18 cellular contexts compared by ENCODE assay signal in the genomic region with DNA sequence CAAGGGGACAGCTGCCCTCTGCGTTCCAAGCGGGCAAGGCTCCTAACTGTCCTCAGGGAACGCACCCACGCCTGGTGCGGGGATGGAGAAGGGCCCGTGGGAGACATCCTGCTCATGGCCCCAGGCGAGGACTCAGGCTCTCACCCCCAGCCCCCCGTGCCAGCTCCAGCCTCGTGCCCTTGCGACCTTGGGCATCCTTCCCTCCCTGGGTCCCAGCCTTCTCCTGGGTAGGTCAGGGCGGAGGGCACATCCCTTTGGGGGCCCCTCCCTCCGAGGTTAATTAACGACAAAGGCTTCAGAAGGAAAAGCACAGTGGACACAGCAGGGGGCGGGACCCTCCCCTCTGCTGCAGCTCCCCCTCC. TPM values are rescaled to one million over a fixed set of nuclear protein-coding genes. Genes with fewer than 3 reads are reported as not detected.
DNase-seq lines count a peak whose midpoint lies in the region; ATAC-seq and TF ChIP-seq lines count a peak whose summit lies in the region.
"Had no signal": no experiment of that assay in that cellular context is flagged by ENCODE, and none has a peak within 500 bp of the region (broad histone marks: within the 10 kb centered on the region; RNA-seq: fewer than 3 reads in every experiment).

No MANE protein-coding gene starts in this region.

- peaks cover 14% of the 10 kb centered on the region for H3K27me3 Mint-ChIP-seq in endothelial cell (ENCODE audit: unreplicated experiment)

- intact Hi-C loops in IMR-90 (cut with micrococcal nuclease), result no loop called here

- H3K4me3 Mint-ChIP-seq in endothelial cell (ENCODE audit: unreplicated experiment), result no peak overlapping the region

- no peak overlapping the region for H4K91ac ChIP-seq in IMR-90 (ENCODE audit: insufficient read depth, low read depth, low read length)
- no peak overlapping the region for H4K91ac ChIP-seq in neuronal stem cell (ENCODE audit: low read depth, low read length, poor library complexity)

- POLR2A ChIA-PET in IMR-90 (lab: Charles Lee; ENCODE audit: unreplicated experiment), result no interaction called here

- no TSS peak for BruUV-seq in IMR-90 (replicated peaks; lab: Mats Ljungman, UMichigan)

- H4K20me1 ChIP-seq in BLaER1 (peaks cover 34% of the 10 kb centered on the region), IMR-90 (ENCODE audit: insufficient read depth, low read length) (peaks cover 16% of the 10 kb centered on the region), Karpas-422 (ENCODE audit: insufficient read depth, low read depth, low read length) (no peaks in the 10 kb centered on the region; the same call in 1 of the 2 replicates)

- H3K9me3 Mint-ChIP-seq in endothelial cell (ENCODE audit: unreplicated experiment), result no peaks in the 10 kb centered on the region
- H3K9me3 Mint-ChIP-seq: activated naive CD8-positive, alpha-beta T cell treated with anti-CD3 and anti-CD28 coated beads, Interleukin-2, amount 10 ng/mL, durations not matched to agents 7 days and 5 days had no signal

- H3K9ac ChIP-seq in BLaER1 (0 out of 2 replicates have a peak overlapping the region, but pooled peaks have one; percentile 15), IMR-90 (ENCODE audit: low read depth, low read length) (no peak overlapping the region), endocrine pancreas (ENCODE audit: control insufficient read depth, insufficient read depth, low read length) (peak overlapping the region; percentile 44), neuronal stem cell (ENCODE audit: low read depth, low read length, poor library complexity) (no peak overlapping the region), Karpas-422 (ENCODE audit: low read length) (no peak overlapping the region)

- DNase-seq in IMR-90 (no peak), neuronal stem cell (ENCODE audit: low spot score) (no peak), NCI-H2196 treated with DMSO at 0.1 percent for 48 hours (lab: John Stamatoyannopoulos, UW; ENCODE audit: unreplicated experiment) (no peak), Karpas-422 (no peak), midbrain (lab: John Stamatoyannopoulos, UW) (no peak), endothelial cell (ENCODE audit: low spot score) (no peak)
- DNase-seq: ACHN; activated CD4-positive, alpha-beta T cell treated with anti-CD3 and anti-CD28 coated beads for 4 hours; activated naive CD8-positive, alpha-beta T cell treated with anti-CD3 and anti-CD28 coated beads, Interleukin-2, amount 10 ng/mL, durations not matched to agents 7 days and 5 days; KBM-7; mammary epithelial cell; NCI-H1694; stimulated activated CD4-positive, alpha-beta T cell treated with anti-CD3 and anti-CD28 coated beads, Interleukin-15, amount 100 ng/mL, for 24 hours; stimulated activated CD8-positive, alpha-beta memory T cell treated with anti-CD3 and anti-CD28 coated beads, Interleukin-4, amount 100 ng/mL, for 48 hours had no signal

- H3K4ac ChIP-seq in IMR-90 (ENCODE audit: low read depth, low read length), result no peak overlapping the region
- no peak overlapping the region for H3K4ac ChIP-seq in neuronal stem cell (ENCODE audit: low read length)

- H3K27me3 ChIP-seq in BLaER1, result no peaks in the 10 kb centered on the region; the same call in 1 of the 2 replicates
- no peaks in the 10 kb centered on the region for H3K27me3 ChIP-seq in IMR-90 (ENCODE audit: control insufficient read depth, insufficient read depth, low read length)
- no peaks in the 10 kb centered on the region for H3K27me3 ChIP-seq in endocrine pancreas (ENCODE audit: control insufficient read depth, insufficient read depth, low read length)
- peaks cover 0 to 16% (median 7%) of the 10 kb centered on the region in 3 experiments for H3K27me3 ChIP-seq in neuronal stem cell (ENCODE audit: control insufficient read depth in 3 of 3, insufficient read depth in 3 of 3, low read depth in 1 of 3, low read length in 3 of 3)
- no peaks in the 10 kb centered on the region for H3K27me3 ChIP-seq in Karpas-422 (ENCODE audit: low read length)
- H3K27me3 ChIP-seq: esophagus muscularis mucosa had no signal

- dilution Hi-C loops in IMR-90 (cut with HindIII; ENCODE audit: low sequenced_read_pairs, unreplicated experiment), result no loop called here

- H3K79me1 ChIP-seq in IMR-90 (ENCODE audit: low read depth in 1 of 2, low read length in 2 of 2), result peaks cover 13 to 29% of the 10 kb centered on the region in 2 experiments; a peak in 3 of 4 replicates
- H3K79me1 ChIP-seq in neuronal stem cell (ENCODE audit: low read depth, low read length), result peaks cover 16% of the 10 kb centered on the region

- H3K4me3 ChIP-seq in BLaER1, result no peak overlapping the region
- H3K4me3 ChIP-seq in IMR-90 (ENCODE audit: insufficient read depth, low read depth, low read length), result no peak overlapping the region
- H3K4me3 ChIP-seq in endocrine pancreas (ENCODE audit: control insufficient read depth, insufficient read depth, low read length), result no peak overlapping the region
- no peak overlapping the region for H3K4me3 ChIP-seq in neuronal stem cell (ENCODE audit: low read length in 2 of 2)
- no peak overlapping the region for H3K4me3 ChIP-seq in Karpas-422 (ENCODE audit: low read length)
- H3K4me3 ChIP-seq: esophagus muscularis mucosa had no signal

- no peaks in the 10 kb centered on the region for H3K36me3 Mint-ChIP-seq in endothelial cell (ENCODE audit: low read depth, unreplicated experiment)
- H3K36me3 Mint-ChIP-seq: activated naive CD8-positive, alpha-beta T cell treated with anti-CD3 and anti-CD28 coated beads, Interleukin-2, amount 10 ng/mL, durations not matched to agents 7 days and 5 days had no signal

- H3K4me1 ChIP-seq in BLaER1 (peaks cover 32% of the 10 kb centered on the region), IMR-90 (ENCODE audit: control insufficient read depth, insufficient read depth, low read length) (peaks cover 2% of the 10 kb centered on the region; the same call in 1 of the 2 replicates), endocrine pancreas (ENCODE audit: control insufficient read depth, insufficient read depth, low read length) (no peaks in the 10 kb centered on the region), neuronal stem cell (ENCODE audit: control insufficient read depth in 2 of 2, insufficient read depth in 1 of 2, low read depth in 1 of 2, low read length in 2 of 2) (peaks cover 15 to 17% of the 10 kb centered on the region in 2 donors), Karpas-422 (ENCODE audit: low read length) (peaks cover 25% of the 10 kb centered on the region)

- H2AFZ ChIP-seq in IMR-90 (replicated peaks; ENCODE audit: low read length, poor library complexity) (no peak overlapping the region), neuronal stem cell (ENCODE audit: low read length) (no peak overlapping the region), Karpas-422 (ENCODE audit: low read length) (no peak overlapping the region)

- in situ Hi-C loops in IMR-90 (cut with MboI; ENCODE audit: low sequenced_read_pairs), result no loop called here

- H2BK120ac ChIP-seq in IMR-90 (ENCODE audit: low read depth, low read length) (no peak overlapping the region), neuronal stem cell (ENCODE audit: low read depth, low read length) (no peak overlapping the region)

- H3K14ac ChIP-seq in IMR-90 (replicated peaks; ENCODE audit: low read depth, low read length) (no peak overlapping the region), neuronal stem cell (ENCODE audit: low read length) (peak overlapping the region; percentile 47)

- H3K9me3 ChIP-seq in BLaER1, result no peaks in the 10 kb centered on the region
- no peaks in the 10 kb centered on the region for H3K9me3 ChIP-seq in IMR-90 (ENCODE audit: control insufficient read depth, insufficient read depth, low read length)
- H3K9me3 ChIP-seq in endocrine pancreas (ENCODE audit: control insufficient read depth, low read length), result no peaks in the 10 kb centered on the region
- no peaks in the 10 kb centered on the region for H3K9me3 ChIP-seq in neuronal stem cell (replicated peaks in 1 of 2; ENCODE audit: control insufficient read depth in 2 of 2, insufficient read depth in 1 of 2, low read depth in 1 of 2, low read length in 2 of 2)
- no peaks in the 10 kb centered on the region for H3K9me3 ChIP-seq in Karpas-422 (ENCODE audit: low read length)
- H3K9me3 ChIP-seq: esophagus muscularis mucosa had no signal

- H3K9me1 ChIP-seq in IMR-90 (ENCODE audit: insufficient read depth, low read length), result no peaks in the 10 kb centered on the region

- H2AK9ac ChIP-seq in IMR-90 (replicated peaks; ENCODE audit: low read depth, low read length, poor library complexity), result peak overlapping the region; percentile 39

- no peaks in the 10 kb centered on the region for H3K9me2 ChIP-seq in Karpas-422 (replicated peaks; ENCODE audit: insufficient read depth, low read length)

- ATAC-seq in IMR-90 (ENCODE audit: low read depth), result no peak

- no peak overlapping the region for H3K27ac Mint-ChIP-seq in endothelial cell (ENCODE audit: unreplicated experiment)
- H3K27ac Mint-ChIP-seq: activated naive CD8-positive, alpha-beta T cell treated with anti-CD3 and anti-CD28 coated beads, Interleukin-2, amount 10 ng/mL, durations not matched to agents 7 days and 5 days had no signal

- H3K4me1 Mint-ChIP-seq in endothelial cell (ENCODE audit: unreplicated experiment), result peaks cover 14% of the 10 kb centered on the region

- TF ChIP-seq POLR2A in IMR-90 (IDR thresholded peaks at IDR 0.05; ENCODE audit: low read depth, low read length), result no peak

- no peak overlapping the region for H2BK12ac ChIP-seq in neuronal stem cell (ENCODE audit: low read length)

- no CpG with 5 or more reads among the region's 14 CpGs for WGBS in IMR-90 (ENCODE audit: extremely low coverage in 2 of 2, insufficient read length in 1 of 2), 2 experiments
- no CpG with 5 or more reads among the region's 14 CpGs for WGBS in neuronal stem cell (ENCODE audit: extremely low coverage in 2 of 2, insufficient read length in 2 of 2, insufficient replicate concordance in 1 of 2), 2 donors

- H3K27ac ChIP-seq in BLaER1 (no peak overlapping the region), IMR-90 (ENCODE audit: insufficient read depth, low read length) (no peak overlapping the region), neuronal stem cell (replicated peaks; ENCODE audit: low read length) (no peak overlapping the region), Karpas-422 (ENCODE audit: low read length) (no peak overlapping the region)
- H3K27ac ChIP-seq: esophagus muscularis mucosa, HL-60 had no signal

- CTCF ChIA-PET in IMR-90 (lab: Yijun Ruan, JAX), result no interaction called here

- H2AK5ac ChIP-seq in IMR-90 (ENCODE audit: low read depth, low read length) (no peak overlapping the region), neuronal stem cell (ENCODE audit: low read depth, low read length) (peak overlapping the region; percentile 75)

- H3K56ac ChIP-seq in IMR-90 (ENCODE audit: extremely low read depth, insufficient read depth, low read length), result no peak overlapping the region

- H3K18ac ChIP-seq in IMR-90 (ENCODE audit: low read depth, low read length) (no peak overlapping the region), neuronal stem cell (ENCODE audit: low read length) (no peak overlapping the region)

- H2BK15ac ChIP-seq in IMR-90 (ENCODE audit: low read depth, low read length) (no peak overlapping the region), neuronal stem cell (ENCODE audit: low read length) (peak overlapping the region; percentile 75)

- H4K8ac ChIP-seq in IMR-90 (ENCODE audit: low read depth in 2 of 2, low read length in 2 of 2) (no peak overlapping the region), neuronal stem cell (ENCODE audit: low read depth, low read length) (no peak overlapping the region)

- H2BK20ac ChIP-seq in IMR-90 (ENCODE audit: low read depth, low read length), result no peak overlapping the region

- TF ChIP-seq CTCF in IMR-90 (conservative IDR thresholded peaks at IDR 0.05; ENCODE audit: low read depth, low read length), result no peak
- no peak for TF ChIP-seq CTCF in endothelial cell (IDR thresholded peaks at IDR 0.05; ENCODE audit: unreplicated experiment)

- no peak overlapping the region for H2BK5ac ChIP-seq in IMR-90 (ENCODE audit: low read depth, low read length, poor library complexity, severe bottlenecking)
- H2BK5ac ChIP-seq in neuronal stem cell (ENCODE audit: low read length), result no peak overlapping the region

- peaks cover 13% of the 10 kb centered on the region for H3K79me2 ChIP-seq in Karpas-422 (ENCODE audit: low read length)

- H4K5ac ChIP-seq in IMR-90 (ENCODE audit: low read depth, low read length), result no peak overlapping the region

- H3K4me2 ChIP-seq in BLaER1 (no peak overlapping the region), IMR-90 (ENCODE audit: low read depth, low read length) (no peak overlapping the region), neuronal stem cell (ENCODE audit: insufficient read depth, low read length, poor library complexity, severe bottlenecking) (no peak overlapping the region), Karpas-422 (ENCODE audit: low read depth, low read length, poor library complexity, severe bottlenecking) (no peak overlapping the region)

- H3K36me3 ChIP-seq in BLaER1, result peaks cover 41% of the 10 kb centered on the region
- peaks cover 32% of the 10 kb centered on the region for H3K36me3 ChIP-seq in IMR-90 (ENCODE audit: control insufficient read depth, insufficient read depth, low read length)
- H3K36me3 ChIP-seq in endocrine pancreas (ENCODE audit: control insufficient read depth, insufficient read depth, low read length), result peaks cover 2% of the 10 kb centered on the region
- H3K36me3 ChIP-seq in neuronal stem cell (replicated peaks in 1 of 2; ENCODE audit: control insufficient read depth in 2 of 2, insufficient read depth in 2 of 2, low read length in 2 of 2), result peaks cover 20 to 37% of the 10 kb centered on the region in 2 donors
- H3K36me3 ChIP-seq in Karpas-422 (ENCODE audit: insufficient read depth, low read length), result no peaks in the 10 kb centered on the region

- H3K23ac ChIP-seq in IMR-90 (ENCODE audit: low read depth, low read length), result no peak overlapping the region
- H3K23ac ChIP-seq in neuronal stem cell (ENCODE audit: low read depth, low read length, poor library complexity), result peak overlapping the region; percentile 65

- TF ChIP-seq RAD21 in IMR-90 (IDR thresholded peaks at IDR 0.05; ENCODE audit: low read length), result no peak

RNA-seq across cellular contexts. Expression of a gene that starts 3.0 kb away (rescaled TPM):
- total RNA-seq in IMR-90 (2012; rRNA removed) (49.1 and 56.1 TPM in 2 replicates), endothelial cell (ENCODE audit: unreplicated experiment) (133 TPM)
- 124 and 125 TPM in 2 replicates for polyA plus RNA-seq in IMR-90 (2012; rRNA removed)
- polyA plus RNA-seq in IMR-90 (2012; cell fraction: cytosol; rRNA removed), result 60.8 and 173 TPM in 2 replicates
- polyA plus RNA-seq in IMR-90 (2012; cell fraction: nucleus; rRNA removed; ENCODE audit: low replicate concordance), result 138 and 443 TPM in 2 replicates
- 30.5 TPM for polyA plus RNA-seq in neuronal stem cell (2013, experiment 1 of 2)
- polyA plus RNA-seq in neuronal stem cell (2013, experiment 2 of 2), result 28.5 TPM
- 50.0 and 58.1 TPM in 2 replicates for total RNA-seq in Karpas-422 (2014; rRNA removed; shearing (Covaris generic); ENCODE audit: low replicate concordance)

RNA-seq across cellular contexts. Expression of a gene that starts 8.5 kb away (rescaled TPM):
- total RNA-seq in IMR-90 (2012; rRNA removed), result 104 and 106 TPM in 2 replicates
- polyA plus RNA-seq in IMR-90 (2012; rRNA removed), result 181 and 255 TPM in 2 replicates
- polyA plus RNA-seq in IMR-90 (2012; cell fraction: cytosol; rRNA removed), result 224 and 350 TPM in 2 replicates
- 81.5 and 129 TPM in 2 replicates for polyA plus RNA-seq in IMR-90 (2012; cell fraction: nucleus; rRNA removed; ENCODE audit: low replicate concordance)
- 68.8 TPM for polyA plus RNA-seq in neuronal stem cell (2013, experiment 1 of 2)
- 73.1 TPM for polyA plus RNA-seq in neuronal stem cell (2013, experiment 2 of 2)
- total RNA-seq in Karpas-422 (2014; rRNA removed; shearing (Covaris generic); ENCODE audit: low replicate concordance), result 38.1 and 103 TPM in 2 replicates
- 70.8 TPM for total RNA-seq in endothelial cell (ENCODE audit: unreplicated experiment)

RNA-seq across cellular contexts. Expression of a gene that starts 18.2 kb away (rescaled TPM):
- total RNA-seq in IMR-90 (2012; rRNA removed), result 123 and 124 TPM in 2 replicates
- 288 and 406 TPM in 2 replicates for polyA plus RNA-seq in IMR-90 (2012; rRNA removed)
- polyA plus RNA-seq in IMR-90 (2012; cell fraction: cytosol; rRNA removed), result 464 and 725 TPM in 2 replicates
- 233 and 407 TPM in 2 replicates for polyA plus RNA-seq in IMR-90 (2012; cell fraction: nucleus; rRNA removed; ENCODE audit: low replicate concordance)
- polyA plus RNA-seq in neuronal stem cell (2013, experiment 1 of 2), result 329 TPM
- 313 TPM for polyA plus RNA-seq in neuronal stem cell (2013, experiment 2 of 2)
- total RNA-seq in Karpas-422 (2014; rRNA removed; shearing (Covaris generic); ENCODE audit: low replicate concordance), result 102 and 190 TPM in 2 replicates
- 139 TPM for total RNA-seq in endothelial cell (ENCODE audit: unreplicated experiment)

RNA-seq across cellular contexts. Expression of a gene that starts 22.9 kb away (rescaled TPM):
- total RNA-seq in IMR-90 (2012; rRNA removed) (3.9 TPM in 2 replicates), endothelial cell (ENCODE audit: unreplicated experiment) (14.6 TPM)
- polyA plus RNA-seq in IMR-90 (2012; rRNA removed), result 26.7 and 29.6 TPM in 2 replicates
- 14.9 and 32.6 TPM in 2 replicates for polyA plus RNA-seq in IMR-90 (2012; cell fraction: cytosol; rRNA removed)
- polyA plus RNA-seq in IMR-90 (2012; cell fraction: nucleus; rRNA removed; ENCODE audit: low replicate concordance), result 68.9 and 165 TPM in 2 replicates
- polyA plus RNA-seq in neuronal stem cell (2013, experiment 1 of 2), result 17.1 TPM
- 17.8 TPM for polyA plus RNA-seq in neuronal stem cell (2013, experiment 2 of 2)
- total RNA-seq in Karpas-422 (2014; rRNA removed; shearing (Covaris generic); ENCODE audit: low replicate concordance), result 5.3 and 10.4 TPM in 2 replicates

RNA-seq across cellular contexts. Expression of a gene that starts 26.3 kb away (rescaled TPM):
- total RNA-seq in IMR-90 (2012; rRNA removed) (10.9 and 11.9 TPM in 2 replicates), endothelial cell (ENCODE audit: unreplicated experiment) (17.5 TPM)
- 14.2 and 15.1 TPM in 2 replicates for polyA plus RNA-seq in IMR-90 (2012; rRNA removed)
- 18.6 and 22.1 TPM in 2 replicates for polyA plus RNA-seq in IMR-90 (2012; cell fraction: cytosol; rRNA removed)
- polyA plus RNA-seq in IMR-90 (2012; cell fraction: nucleus; rRNA removed; ENCODE audit: low replicate concordance), result 19.0 and 28.1 TPM in 2 replicates
- polyA plus RNA-seq in neuronal stem cell (2013, experiment 1 of 2), result 19.3 TPM
- 18.9 TPM for polyA plus RNA-seq in neuronal stem cell (2013, experiment 2 of 2)
- total RNA-seq in Karpas-422 (2014; rRNA removed; shearing (Covaris generic); ENCODE audit: low replicate concordance), result 14.6 and 46.4 TPM in 2 replicates

Comparison
In these comparisons a context has a peak if more than half of its experiments do, and no peak if none do; other contexts are left out.
1. H3K9ac ChIP-seq: peak in BLaER1 (single experiment) and endocrine pancreas (single experiment); none in IMR-90 (single experiment), neuronal stem cell (single experiment) and Karpas-422 (single experiment).